Comparison of ENCODE assay signal across 1 cellular context in the genomic region with DNA sequence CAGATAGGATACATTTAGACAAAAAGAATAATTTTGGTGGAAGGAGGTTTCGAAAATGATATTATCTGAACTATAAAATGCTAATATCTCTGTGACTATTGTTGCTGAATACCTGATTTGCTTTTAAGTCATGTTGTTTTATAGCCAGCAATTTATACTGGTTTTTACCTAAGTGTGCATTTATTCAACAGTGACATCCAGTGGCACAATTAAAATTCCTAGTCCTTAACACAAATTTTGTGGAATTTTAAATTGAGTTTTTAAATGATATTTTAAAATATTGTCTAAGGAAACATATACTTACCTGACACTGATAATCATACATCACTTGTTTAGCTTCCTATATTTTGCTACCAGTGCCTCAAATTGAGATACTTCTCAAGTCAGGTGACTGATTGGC.
TF ChIP-seq lines count a peak whose summit lies in the region.

No MANE protein-coding gene starts in this region.

TF ChIP-seq in SK-N-SH treated with all-trans-retinoic acid at 6 μM for 48 hours, 23 proteins besides CTCF, POLR2A, EP300 and RAD21 (continued from another document):
- TF ChIP-seq CSRNP3 (CRISPR knock-in tag; IDR thresholded peaks at IDR 0.05) (no peak), ZNF565 (CRISPR knock-in tag; conservative IDR thresholded peaks at IDR 0.05; ENCODE audit: low read depth) (no peak), ESRRG (CRISPR knock-in tag; IDR thresholded peaks at IDR 0.05) (no peak), PPARA (CRISPR knock-in tag; IDR thresholded peaks at IDR 0.05; ENCODE audit: borderline replicate concordance) (no peak), TOX (CRISPR knock-in tag; IDR thresholded peaks at IDR 0.05; ENCODE audit: borderline replicate concordance) (no peak), GLIS3 (CRISPR knock-in tag; IDR thresholded peaks at IDR 0.05) (no peak), ZFP3 (CRISPR knock-in tag; IDR thresholded peaks at IDR 0.05) (no peak), BACH2 (CRISPR knock-in tag; IDR thresholded peaks at IDR 0.05; ENCODE audit: borderline replicate concordance) (no peak), ZNF70 (CRISPR knock-in tag; IDR thresholded peaks at IDR 0.05) (no peak), ZNF8 (CRISPR knock-in tag; IDR thresholded peaks at IDR 0.05) (no peak)
- TF ChIP-seq, protein P1, sequence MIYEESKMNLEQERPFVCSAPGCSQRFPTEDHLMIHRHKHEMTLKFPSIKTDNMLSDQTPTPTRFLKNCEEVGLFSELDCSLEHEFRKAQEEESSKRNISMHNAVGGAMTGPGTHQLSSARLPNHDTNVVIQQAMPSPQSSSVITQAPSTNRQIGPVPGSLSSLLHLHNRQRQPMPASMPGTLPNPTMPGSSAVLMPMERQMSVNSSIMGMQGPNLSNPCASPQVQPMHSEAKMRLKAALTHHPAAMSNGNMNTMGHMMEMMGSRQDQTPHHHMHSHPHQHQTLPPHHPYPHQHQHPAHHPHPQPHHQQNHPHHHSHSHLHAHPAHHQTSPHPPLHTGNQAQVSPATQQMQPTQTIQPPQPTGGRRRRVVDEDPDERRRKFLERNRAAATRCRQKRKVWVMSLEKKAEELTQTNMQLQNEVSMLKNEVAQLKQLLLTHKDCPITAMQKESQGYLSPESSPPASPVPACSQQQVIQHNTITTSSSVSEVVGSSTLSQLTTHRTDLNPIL (CRISPR knock-in tag; IDR thresholded peaks at IDR 0.05; ENCODE audit: low read depth), result no peak
TF ChIP-seq in SK-N-SH treated with all-trans-retinoic acid at 6 μM for 48 hours: peak in this region for 0.
